Comparison of ENCODE assay signal across 8 cellular contexts in the genomic region with DNA sequence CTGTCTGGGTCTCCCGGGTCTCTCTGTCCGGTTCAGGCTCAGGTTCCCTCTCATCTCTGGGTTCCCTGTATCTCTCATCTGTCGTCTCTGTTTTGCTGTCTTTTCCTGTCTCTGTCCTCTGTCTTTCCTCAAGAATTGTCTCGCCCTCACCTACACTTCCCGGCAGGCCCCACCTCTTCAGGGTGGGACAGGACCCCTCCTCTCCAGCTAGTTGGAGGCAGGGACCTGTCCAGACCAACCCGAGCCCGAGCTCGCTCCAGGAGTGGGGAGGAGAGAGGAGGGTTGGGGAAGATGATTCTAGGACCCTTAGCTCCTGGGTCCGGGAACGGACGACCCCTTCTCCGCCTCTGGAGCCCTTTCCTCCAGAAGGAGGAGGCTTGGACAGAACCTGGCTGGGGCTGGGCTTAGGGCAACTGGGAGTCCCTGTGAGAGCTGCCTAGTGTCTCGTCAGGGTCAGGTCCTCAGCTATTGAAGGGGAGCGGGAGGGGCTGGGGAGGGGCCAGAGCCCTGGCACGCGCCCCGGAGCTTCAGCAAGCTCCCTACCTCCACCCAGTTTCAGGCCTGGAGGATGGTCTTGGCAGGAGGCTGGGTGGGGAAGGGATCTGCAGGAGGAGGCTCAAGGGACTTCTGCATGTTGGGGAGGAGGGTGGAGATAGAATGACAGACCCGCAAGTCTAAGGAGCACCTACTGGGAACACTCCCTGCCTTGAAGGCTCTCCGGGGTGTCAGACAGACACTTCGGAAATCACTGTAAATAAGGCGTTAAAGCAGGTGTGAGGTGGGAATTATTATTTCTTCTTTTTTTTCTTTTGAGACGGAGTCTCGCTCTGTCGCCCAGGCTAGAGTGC. TPM values are rescaled to one million over a fixed set of nuclear protein-coding genes. Genes with fewer than 3 reads are reported as not detected.
DNase-seq lines count a peak whose midpoint lies in the region; ATAC-seq, FAIRE-seq and TF ChIP-seq lines count a peak whose summit lies in the region.

No MANE protein-coding gene starts in this region.

- peak overlapping the region; percentile 97 to 100 (median 98) for H3K4me3 ChIP-seq in HepG2 (replicated peaks in 1 of 3; ENCODE audit: insufficient read depth in 1 of 3, low read depth in 2 of 3, low read length in 3 of 3)

- TF ChIP-seq RAD21 in HepG2 (CRISPR knock-in tag; IDR thresholded peaks at IDR 0.05): no peak

- no peak for FAIRE-seq in HepG2 (lab: Jason Lieb, UNC)

- H4K20me1 ChIP-seq in HepG2 (ENCODE audit: insufficient read depth, low read length): no peaks in the 10 kb centered on the region; the same call in 1 of the 2 replicates

- TF ChIP-seq POLR2A in HepG2 (IDR thresholded peaks at IDR 0.05; ENCODE audit: insufficient read depth in 1 of 2, low read depth in 2 of 2, low read length in 2 of 2): 0 out of 4 replicates have a peak, but pooled peaks of 1 of the 2 experiments have one; percentile 21

- ATAC-seq in HepG2: peak; percentile 47
- ATAC-seq in HG03039 (IDR thresholded peaks at IDR 0.05; ENCODE audit: unreplicated experiment): no peak

- peak overlapping the region; percentile 83 for H3K4me2 ChIP-seq in HepG2 (ENCODE audit: low read depth, low read length)

- peaks cover 42% of the 10 kb centered on the region for H3K4me1 ChIP-seq in HepG2 (ENCODE audit: insufficient read depth, low read length)

- H3K4me1 Mint-ChIP-seq in MCF 10A (ENCODE audit: insufficient read depth, unreplicated experiment) (peaks cover 34% of the 10 kb centered on the region), type B pancreatic cell (ENCODE audit: unreplicated experiment) (peaks cover 22% of the 10 kb centered on the region)

- peak overlapping the region; percentile 87 for H3K9ac ChIP-seq in HepG2 (ENCODE audit: insufficient read depth, low read depth, low read length)

- POLR2A ChIA-PET in MCF 10A (lab: Yijun Ruan, JAX): interaction anchor here (0.5 to 1.8 kb wide), 8 partner anchors 12 to 753 kb away, joined by 3 to 22 read pairs (median 3); a partner anchor contains a TSS
- POLR2A ChIA-PET in HepG2 (lab: Yijun Ruan, JAX): interaction anchor here (1.0 to 1.5 kb wide), 4 partner anchors 9 to 151 kb away, joined by 4 to 13 read pairs (median 6); a partner anchor contains a TSS

- H3K36me3 ChIP-seq in HepG2 (replicated peaks in 1 of 2; ENCODE audit: control insufficient read depth in 1 of 2, insufficient read depth in 2 of 2, low read length in 2 of 2): 0 out of 5 replicates have a peak, but pooled peaks cover 0 to 3% of the 10 kb centered on the region in 2 experiments

- H3K36me3 Mint-ChIP-seq in MCF 10A (ENCODE audit: insufficient read depth, unreplicated experiment) (peaks cover 11% of the 10 kb centered on the region), type B pancreatic cell (no peaks in the 10 kb centered on the region)

- H3K4me3 Mint-ChIP-seq in MCF 10A (ENCODE audit: unreplicated experiment): peak overlapping the region; percentile 95
- peak overlapping the region; percentile 94 for H3K4me3 Mint-ChIP-seq in type B pancreatic cell

- no peaks in the 10 kb centered on the region for H3K9me3 Mint-ChIP-seq in MCF 10A (ENCODE audit: unreplicated experiment)
- H3K9me3 Mint-ChIP-seq in type B pancreatic cell: no peaks in the 10 kb centered on the region

- H3K27ac ChIP-seq in C4-2B (peak overlapping the region; percentile 74), HepG2 (ENCODE audit: extremely low read length, insufficient read depth, low read length) (peak overlapping the region; percentile 66)

- peaks cover 13% of the 10 kb centered on the region for H3K79me2 ChIP-seq in HepG2 (ENCODE audit: insufficient read depth, low read length)

- intact Hi-C loops in MCF 10A (cut with micrococcal nuclease): loop anchor here (10.0 kb wide), 1 partner anchor 1817 kb away; no protein-coding TSS in a partner anchor
- intact Hi-C loops in HepG2 (cut with micrococcal nuclease; ENCODE audit: unreplicated experiment): loop anchor here (5.0 to 10.0 kb wide), 2 partner anchors 237 to 294 kb away; a partner anchor contains a TSS

- no peak for TF ChIP-seq EP300 in HepG2 (IDR thresholded peaks at IDR 0.05; ENCODE audit: low read depth in 2 of 2, low read length in 2 of 2)
- TF ChIP-seq EP300 in HepG2 (CRISPR knock-in tag; IDR thresholded peaks at IDR 0.05; ENCODE audit: borderline replicate concordance): no peak

- TSS peak; percentile 21 for BruUV-seq in MCF 10A (replicated peaks; lab: Mats Ljungman, UMichigan)
- no TSS peak for BruUV-seq in HepG2 (replicated peaks; lab: Mats Ljungman, UMichigan)

- H3K27ac Mint-ChIP-seq in MCF 10A (ENCODE audit: low read depth, unreplicated experiment) (peak overlapping the region; percentile 93), type B pancreatic cell (peak overlapping the region; percentile 86)

- H3K9me3 ChIP-seq in HepG2 (ENCODE audit: low read length): no peaks in the 10 kb centered on the region

- 33% methylated on average over 23 of the region's 24 CpGs for WGBS in HepG2 (ENCODE audit: low lambda C conversion rate)

- DNase-seq in KBM-7 (peak; percentile 40), MCF 10A (ENCODE audit: unreplicated experiment) (peak; percentile 8), HepG2 (ENCODE audit: low spot score) (no peak), type B pancreatic cell (ENCODE audit: extremely low spot score, unreplicated experiment) (no peak), hepatic stellate cell (ENCODE audit: low spot score) (no peak)
- DNase-seq in activated effector memory CD4-positive, alpha-beta T cell treated with anti-CD3 and anti-CD28 coated beads, Interleukin-2, amount 50 U/mL, for 16 hours: no peak

- CTCF ChIA-PET in MCF 10A (lab: Yijun Ruan, JAX) (interaction anchor here (0.6 to 1.4 kb wide), 6 partner anchors 33 to 334 kb away, joined by 3 to 4 read pairs (median 3); a partner anchor contains a TSS), HepG2 (lab: Yijun Ruan, JAX; ENCODE audit: low intra/inter-chr PET ratio, low total read pairs) (no interaction called here)

- no peak overlapping the region for H2AFZ ChIP-seq in HepG2 (ENCODE audit: low read length)

- H3K27me3 Mint-ChIP-seq in MCF 10A (ENCODE audit: insufficient read depth, unreplicated experiment): no peaks in the 10 kb centered on the region
- peaks cover 17% of the 10 kb centered on the region for H3K27me3 Mint-ChIP-seq in type B pancreatic cell

- H3K27me3 ChIP-seq in HepG2 (ENCODE audit: control insufficient read depth in 1 of 2, insufficient read depth in 2 of 2, low read length in 2 of 2): no peaks in the 10 kb centered on the region; a peak in 1 of 5 replicates

- no peak for TF ChIP-seq CTCF in C4-2B (conservative IDR thresholded peaks at IDR 0.05)
- TF ChIP-seq CTCF in MCF 10A (IDR thresholded peaks at IDR 0.05; ENCODE audit: unreplicated experiment): no peak
- TF ChIP-seq CTCF in HepG2 (CRISPR knock-in tag; IDR thresholded peaks at IDR 0.05): no peak
- TF ChIP-seq CTCF in type B pancreatic cell (conservative IDR thresholded peaks at IDR 0.05): no peak

- in situ Hi-C loops in KBM-7 (cut with MboI; ENCODE audit: low pct_unique_long_range_greater_than_20kb, low sequenced_read_pairs) (loop anchor here (10.0 to 25.0 kb wide), 2 partner anchors 147 to 299 kb away; a partner anchor contains a TSS), HepG2 (cut with HindIII; ENCODE audit: extremely low pct_ligation_motif_present, low pct_unique_long_range_greater_than_20kb) (loop anchor here (10.0 kb wide), 2 partner anchors 97 to 237 kb away; a partner anchor contains a TSS)

TF ChIP-seq in HepG2, 621 proteins besides CTCF, POLR2A, EP300 and RAD21 (continues in another document):
- TF ChIP-seq MED1 (CRISPR knock-in tag; IDR thresholded peaks at IDR 0.05): no peak

RNA-seq across cellular contexts. Expression of a gene that starts 26.3 kb away (rescaled TPM):
- 15.0 and 23.0 TPM in 2 replicates for total RNA-seq in MCF 10A (2022)
- total RNA-seq in HepG2 (2016; rRNA removed; fragmentation: Illumina TruSeq; extraction: Trizol): 34.5 and 51.4 TPM in 2 replicates
- total RNA-seq in HepG2 (2016; cell fraction: cytosol; rRNA removed; fragmentation: Illumina TruSeq; extraction: Trizol; ENCODE audit: low read depth): 9.0 and 9.5 TPM in 2 replicates
- 34.2 and 48.2 TPM in 2 replicates for total RNA-seq in HepG2 (2016; cell fraction: insoluble cytoplasmic fraction; rRNA removed; fragmentation: Illumina TruSeq; extraction: Trizol)
- 15.6 and 16.3 TPM in 2 replicates for total RNA-seq in HepG2 (2016; cell fraction: membrane; rRNA removed; fragmentation: Illumina TruSeq; extraction: Trizol)
- 27.9 and 32.7 TPM in 2 replicates for total RNA-seq in HepG2 (2016; cell fraction: nucleus; rRNA removed; fragmentation: Illumina TruSeq; extraction: Trizol)
- polyA plus RNA-seq in HepG2 (2011; rRNA removed): 38.5 and 46.7 TPM in 2 replicates
- 23.2 and 32.0 TPM in 2 replicates for polyA plus RNA-seq in HepG2 (2011; cell fraction: cytosol; rRNA removed)
- polyA plus RNA-seq in HepG2 (2011; cell fraction: nucleus; rRNA removed): 25.8 and 30.0 TPM in 2 replicates
- polyA plus RNA-seq in HepG2 (2012): 22.0 and 22.4 TPM in 2 replicates
- 0.94 and 1.2 TPM in 2 replicates for polyA plus RNA-seq in HepG2 (2016; cell fraction: cytosol; fragmentation: Illumina TruSeq; extraction: Trizol; ENCODE audit: low read depth)
- 30.5 and 31.1 TPM in 2 replicates for polyA plus RNA-seq in HepG2 (2016; cell fraction: insoluble cytoplasmic fraction; fragmentation: Illumina TruSeq; extraction: Trizol; ENCODE audit: low read depth)
- polyA plus RNA-seq in HepG2 (2016; cell fraction: membrane; fragmentation: Illumina TruSeq; extraction: Trizol; ENCODE audit: low read depth): 4.9 and 5.6 TPM in 2 replicates
- 29.4 and 29.5 TPM in 2 replicates for polyA plus RNA-seq in HepG2 (2016; cell fraction: nucleus; fragmentation: Illumina TruSeq; extraction: Trizol; ENCODE audit: insufficient read depth, low read depth)
- 24.7 and 34.0 TPM in 2 replicates for polyA minus RNA-seq in HepG2 (2011; rRNA and poly(A)+ RNA removed; ENCODE audit: low replicate concordance)
- 34.3 and 35.4 TPM in 2 replicates for polyA minus RNA-seq in HepG2 (2011; cell fraction: cytosol; rRNA and poly(A)+ RNA removed)
- polyA minus RNA-seq in HepG2 (2011; cell fraction: nucleus; rRNA and poly(A)+ RNA removed): 56.5 and 61.2 TPM in 2 replicates
- total RNA-seq in type B pancreatic cell (ENCODE audit: low replicate concordance): 76.1 and 82.9 TPM in 2 replicates

Comparison
In these comparisons a context has a peak if more than half of its experiments do, and no peak if none do; other contexts are left out.
1. DNase-seq: peak in KBM-7 (single experiment) and MCF 10A (single experiment); none in HepG2 (single experiment), type B pancreatic cell (single experiment), activated effector memory CD4-positive, alpha-beta T cell treated with anti-CD3 and anti-CD28 coated beads, Interleukin-2, amount 50 U/mL, for 16 hours (single experiment) and hepatic stellate cell (single experiment).